In the genomic region with DNA sequence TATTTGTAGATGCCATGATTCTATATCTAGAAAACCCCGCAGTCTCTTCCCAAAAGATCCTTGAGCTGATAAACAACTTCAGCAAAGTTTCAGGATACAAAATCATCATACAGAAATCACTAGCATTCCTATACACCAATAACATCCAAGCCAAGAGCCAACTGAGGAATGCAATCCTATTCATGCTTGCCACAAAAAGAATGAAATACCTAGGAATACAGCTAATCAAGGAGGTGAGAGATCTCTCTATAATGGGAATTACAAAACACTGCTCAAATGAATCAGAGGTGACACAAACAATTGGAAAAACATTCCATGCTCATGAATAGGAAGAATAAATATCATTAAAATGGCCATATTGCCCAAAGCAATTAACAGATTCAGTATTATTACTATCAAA, we compare ENCODE assay signal across 20 cellular contexts.
"Had no signal": no experiment of that assay in that cellular context is flagged by ENCODE, and none has a peak within 500 bp of the region (broad histone marks: within the 10 kb centered on the region; RNA-seq: fewer than 3 reads in every experiment).

No MANE protein-coding gene starts in this region.

- H3K4me2 ChIP-seq: smooth muscle cell had no signal

- H3K36me3 ChIP-seq: esophagus muscularis mucosa, lower lobe of right lung, neutrophil, pancreas, right lobe of liver, stomach, thyroid gland had no signal

- H3K27ac ChIP-seq: esophagus muscularis mucosa, lower lobe of right lung, neutrophil, pancreas, right lobe of liver, stomach, thyroid gland had no signal

- ATAC-seq: left ventricle myocardium superior, lower lobe of right lung, natural killer cell, pancreas, right lobe of liver had no signal

- H3K27me3 ChIP-seq: dorsolateral prefrontal cortex, esophagus muscularis mucosa, neutrophil, pancreas, right lobe of liver, stomach, thyroid gland had no signal

- H3K9me3 ChIP-seq: lower lobe of right lung, neutrophil, pancreas, right lobe of liver, stomach, thyroid gland had no signal

- H3K4me3 ChIP-seq: dorsolateral prefrontal cortex, esophagus muscularis mucosa, lower lobe of right lung, pancreas, right lobe of liver, smooth muscle cell, stomach, thyroid gland had no signal

- DNase-seq: dorsolateral prefrontal cortex; effector CD4-positive, alpha-beta T cell; hypothalamus; immature natural killer cell; islet precursor cell; left ventricle myocardium superior; lower lobe of right lung; natural killer cell; pancreas; right lobe of liver; stimulated activated CD4-positive, alpha-beta T cell treated with anti-CD3 and anti-CD28 coated beads, Interleukin-12 subunit alpha, Interleukin-12 subunit beta, amount 100 ng/mL, for 4 hours; stimulated activated CD4-positive, alpha-beta T cell treated with anti-CD3 and anti-CD28 coated beads, Interleukin-1b, Interleukin-23, amount 100 ng/mL, for 48 hours; stimulated activated CD4-positive, alpha-beta T cell treated with anti-CD3 and anti-CD28 coated beads, Interleukin-4, amount 100 ng/mL, for 1 hour; stimulated activated CD8-positive, alpha-beta memory T cell treated with anti-CD3 and anti-CD28 coated beads, Interleukin-4, amount 100 ng/mL, for 48 hours; stimulated activated naive CD4-positive, alpha-beta T cell; stomach; thyroid gland had no signal

- H3K4me1 ChIP-seq: esophagus muscularis mucosa, lower lobe of right lung, pancreas, right lobe of liver, stomach, thyroid gland had no signal
